Comparison of ENCODE assay signal across 3 cellular contexts in the genomic region with DNA sequence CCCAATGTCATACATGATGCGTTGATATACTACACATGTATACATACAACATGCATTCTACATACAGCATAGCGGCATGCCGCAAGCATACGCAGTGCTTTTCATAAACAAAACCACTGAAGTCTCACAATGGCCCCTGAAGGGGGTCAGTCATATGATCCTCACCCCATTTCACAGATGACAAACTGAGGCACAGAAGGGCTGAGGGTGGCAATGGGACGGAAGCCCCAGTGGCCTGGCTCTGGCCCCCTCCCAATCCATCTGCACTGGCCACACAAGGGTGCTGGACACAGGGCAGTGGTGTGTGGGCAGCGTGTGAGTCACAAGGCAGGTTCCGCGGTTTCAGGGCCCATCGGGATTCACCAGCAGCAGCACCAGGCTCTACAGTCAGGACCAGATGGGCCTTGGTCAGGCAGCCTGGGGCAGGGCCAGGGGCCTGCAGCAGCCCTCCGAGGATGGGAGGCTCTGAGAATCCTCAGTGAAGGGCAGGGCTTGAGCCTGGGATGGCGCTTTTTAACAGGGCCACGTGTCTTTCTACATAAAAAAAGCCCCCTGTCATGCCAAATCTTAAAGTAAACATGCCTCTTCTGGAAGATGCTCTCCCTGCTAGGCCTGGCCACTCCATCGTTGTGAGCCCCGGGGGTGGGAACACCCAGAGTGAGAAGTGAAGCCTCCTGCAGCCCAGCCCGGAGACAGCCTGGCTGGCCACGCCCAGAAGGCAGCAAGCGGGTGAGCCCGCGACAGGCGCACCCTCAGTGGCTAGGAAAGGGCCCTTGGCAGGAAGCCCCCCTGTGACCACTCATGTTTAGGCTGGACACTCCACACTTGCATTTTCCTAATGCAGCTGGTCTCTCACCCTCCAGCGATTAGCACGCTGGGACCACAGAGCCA.
A peak's percentile ranks its signal among the peaks of the same experiment; 100 is the strongest.
TF ChIP-seq lines count a peak whose summit lies in the region.

No MANE protein-coding gene starts in this region.

TF ChIP-seq in HEK293, 187 proteins besides CTCF, POLR2A, EP300 and RAD21:
- TF ChIP-seq, protein P1, sequence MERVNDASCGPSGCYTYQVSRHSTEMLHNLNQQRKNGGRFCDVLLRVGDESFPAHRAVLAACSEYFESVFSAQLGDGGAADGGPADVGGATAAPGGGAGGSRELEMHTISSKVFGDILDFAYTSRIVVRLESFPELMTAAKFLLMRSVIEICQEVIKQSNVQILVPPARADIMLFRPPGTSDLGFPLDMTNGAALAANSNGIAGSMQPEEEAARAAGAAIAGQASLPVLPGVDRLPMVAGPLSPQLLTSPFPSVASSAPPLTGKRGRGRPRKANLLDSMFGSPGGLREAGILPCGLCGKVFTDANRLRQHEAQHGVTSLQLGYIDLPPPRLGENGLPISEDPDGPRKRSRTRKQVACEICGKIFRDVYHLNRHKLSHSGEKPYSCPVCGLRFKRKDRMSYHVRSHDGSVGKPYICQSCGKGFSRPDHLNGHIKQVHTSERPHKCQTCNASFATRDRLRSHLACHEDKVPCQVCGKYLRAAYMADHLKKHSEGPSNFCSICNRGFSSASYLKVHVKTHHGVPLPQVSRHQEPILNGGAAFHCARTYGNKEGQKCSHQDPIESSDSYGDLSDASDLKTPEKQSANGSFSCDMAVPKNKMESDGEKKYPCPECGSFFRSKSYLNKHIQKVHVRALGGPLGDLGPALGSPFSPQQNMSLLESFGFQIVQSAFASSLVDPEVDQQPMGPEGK (tag by site-specific recombination; IDR thresholded peaks at IDR 0.05) = no peak
- TF ChIP-seq, protein P2, sequence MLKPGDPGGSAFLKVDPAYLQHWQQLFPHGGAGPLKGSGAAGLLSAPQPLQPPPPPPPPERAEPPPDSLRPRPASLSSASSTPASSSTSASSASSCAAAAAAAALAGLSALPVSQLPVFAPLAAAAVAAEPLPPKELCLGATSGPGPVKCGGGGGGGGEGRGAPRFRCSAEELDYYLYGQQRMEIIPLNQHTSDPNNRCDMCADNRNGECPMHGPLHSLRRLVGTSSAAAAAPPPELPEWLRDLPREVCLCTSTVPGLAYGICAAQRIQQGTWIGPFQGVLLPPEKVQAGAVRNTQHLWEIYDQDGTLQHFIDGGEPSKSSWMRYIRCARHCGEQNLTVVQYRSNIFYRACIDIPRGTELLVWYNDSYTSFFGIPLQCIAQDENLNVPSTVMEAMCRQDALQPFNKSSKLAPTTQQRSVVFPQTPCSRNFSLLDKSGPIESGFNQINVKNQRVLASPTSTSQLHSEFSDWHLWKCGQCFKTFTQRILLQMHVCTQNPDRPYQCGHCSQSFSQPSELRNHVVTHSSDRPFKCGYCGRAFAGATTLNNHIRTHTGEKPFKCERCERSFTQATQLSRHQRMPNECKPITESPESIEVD (tag by site-specific recombination; IDR thresholded peaks at IDR 0.05) = no peak
- TF ChIP-seq ZIC2 (tag by site-specific recombination; IDR thresholded peaks at IDR 0.05) (0 out of 2 replicates have a peak, but pooled peaks have one; percentile 18), ZNF169 (tag by site-specific recombination; IDR thresholded peaks at IDR 0.05) (no peak)

TF ChIP-seq in H1, 55 proteins besides CTCF, POLR2A, EP300 and RAD21:
- TF ChIP-seq, protein P3, sequence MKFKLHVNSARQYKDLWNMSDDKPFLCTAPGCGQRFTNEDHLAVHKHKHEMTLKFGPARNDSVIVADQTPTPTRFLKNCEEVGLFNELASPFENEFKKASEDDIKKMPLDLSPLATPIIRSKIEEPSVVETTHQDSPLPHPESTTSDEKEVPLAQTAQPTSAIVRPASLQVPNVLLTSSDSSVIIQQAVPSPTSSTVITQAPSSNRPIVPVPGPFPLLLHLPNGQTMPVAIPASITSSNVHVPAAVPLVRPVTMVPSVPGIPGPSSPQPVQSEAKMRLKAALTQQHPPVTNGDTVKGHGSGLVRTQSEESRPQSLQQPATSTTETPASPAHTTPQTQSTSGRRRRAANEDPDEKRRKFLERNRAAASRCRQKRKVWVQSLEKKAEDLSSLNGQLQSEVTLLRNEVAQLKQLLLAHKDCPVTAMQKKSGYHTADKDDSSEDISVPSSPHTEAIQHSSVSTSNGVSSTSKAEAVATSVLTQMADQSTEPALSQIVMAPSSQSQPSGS (IDR thresholded peaks at IDR 0.05; ENCODE audit: low read length) = no peak
- TF ChIP-seq NRF1 (IDR thresholded peaks at IDR 0.05; ENCODE audit: low read depth, low read length) (no peak), TAF7 (optimal IDR thresholded peaks at IDR 0.05; ENCODE audit: borderline replicate concordance, low read depth, low read length) (no peak), SAP30 (IDR thresholded peaks at IDR 0.05; ENCODE audit: insufficient read depth, insufficient replicate concordance, low read length) (no peak), TCF12 (IDR thresholded peaks at IDR 0.05; ENCODE audit: low read depth, low read length) (no peak), BACH1 (IDR thresholded peaks at IDR 0.05; ENCODE audit: low read length) (no peak), SRF (IDR thresholded peaks at IDR 0.05; ENCODE audit: low read depth, low read length) (no peak), TEAD4 (IDR thresholded peaks at IDR 0.05; ENCODE audit: low read depth, low read length) (no peak), BCL11A (IDR thresholded peaks at IDR 0.05; ENCODE audit: low read depth in 2 of 2, low read length in 2 of 2) (no peak), ZNF274 (IDR thresholded peaks at IDR 0.05; ENCODE audit: borderline replicate concordance, extremely low read depth, low read length) (no peak), PHF8 (conservative IDR thresholded peaks at IDR 0.05; ENCODE audit: low read depth, low read length) (no peak), BRCA1 (IDR thresholded peaks at IDR 0.05; ENCODE audit: low read depth, low read length) (no peak), RNF2 (IDR thresholded peaks at IDR 0.05; ENCODE audit: borderline replicate concordance, low read depth, low read length, missing control alignments, poor library complexity, severe bottlenecking) (no peak), SP1 (IDR thresholded peaks at IDR 0.05; ENCODE audit: low read depth, low read length) (no peak), POU5F1 (IDR thresholded peaks at IDR 0.05; ENCODE audit: low read depth, low read length) (no peak), GTF2F1 (IDR thresholded peaks at IDR 0.05; ENCODE audit: borderline replicate concordance, low read depth, low read length) (no peak)

TF ChIP-seq in HepG2, 621 proteins besides CTCF, POLR2A, EP300 and RAD21:
- TF ChIP-seq, protein P4, sequence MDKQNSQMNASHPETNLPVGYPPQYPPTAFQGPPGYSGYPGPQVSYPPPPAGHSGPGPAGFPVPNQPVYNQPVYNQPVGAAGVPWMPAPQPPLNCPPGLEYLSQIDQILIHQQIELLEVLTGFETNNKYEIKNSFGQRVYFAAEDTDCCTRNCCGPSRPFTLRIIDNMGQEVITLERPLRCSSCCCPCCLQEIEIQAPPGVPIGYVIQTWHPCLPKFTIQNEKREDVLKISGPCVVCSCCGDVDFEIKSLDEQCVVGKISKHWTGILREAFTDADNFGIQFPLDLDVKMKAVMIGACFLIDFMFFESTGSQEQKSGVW (CRISPR knock-in tag; IDR thresholded peaks at IDR 0.05; ENCODE audit: borderline replicate concordance) = no peak
- TF ChIP-seq CENPT (CRISPR knock-in tag; IDR thresholded peaks at IDR 0.05; ENCODE audit: low read depth) = no peak
- no peak for TF ChIP-seq ZNF674 (CRISPR knock-in tag; IDR thresholded peaks at IDR 0.05; ENCODE audit: low read depth)
- TF ChIP-seq ZSCAN12 (CRISPR knock-in tag; IDR thresholded peaks at IDR 0.05) = no peak
- TF ChIP-seq HNRNPH1 (optimal IDR thresholded peaks at IDR 0.05; ENCODE audit: low read depth, low read length) = no peak
- peak; percentile 85 for TF ChIP-seq ZNF629 (CRISPR knock-in tag; conservative IDR thresholded peaks at IDR 0.05)
- no peak for TF ChIP-seq SATB2 (CRISPR knock-in tag; IDR thresholded peaks at IDR 0.05)
- no peak for TF ChIP-seq TAF1 (CRISPR knock-in tag; IDR thresholded peaks at IDR 0.05)
